Comparison of ENCODE assay signal across 9 cellular contexts in the genomic region with DNA sequence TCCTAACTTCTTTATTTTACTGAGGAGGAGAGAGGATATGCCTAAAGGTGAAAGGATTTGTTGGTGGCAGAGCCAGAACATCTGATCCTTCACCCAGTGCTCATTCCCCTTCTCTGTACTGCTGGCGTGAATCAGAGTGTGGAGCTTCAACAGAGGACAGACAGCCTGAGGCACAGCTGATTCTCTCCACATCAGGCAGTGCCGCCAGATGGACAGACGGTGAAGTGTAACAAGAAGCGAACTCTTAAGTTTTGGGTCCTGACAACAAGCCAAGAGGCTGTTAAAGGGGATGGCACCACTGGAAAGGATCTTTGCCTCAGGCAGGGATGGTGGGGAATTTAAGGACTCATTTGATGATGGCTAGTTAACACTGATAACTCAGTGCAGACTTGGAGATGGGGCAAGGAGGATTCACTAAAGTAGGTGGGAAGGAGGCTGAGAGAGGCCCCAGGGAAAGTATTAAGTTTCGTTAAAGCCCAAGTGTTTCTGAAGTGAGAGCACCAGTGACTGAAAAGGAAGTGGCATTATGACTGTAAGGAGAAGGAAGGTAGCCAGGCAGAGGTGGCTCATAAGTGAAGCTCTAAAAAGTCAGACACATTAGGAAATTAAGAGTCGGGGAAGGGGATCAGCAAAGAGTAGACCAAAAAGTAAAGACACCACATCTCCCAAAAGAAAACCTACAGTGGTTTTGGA.
DNase-seq lines count a peak whose midpoint lies in the region; ATAC-seq and TF ChIP-seq lines count a peak whose summit lies in the region.
"Had no signal": no experiment of that assay in that cellular context is flagged by ENCODE, and none has a peak within 500 bp of the region (broad histone marks: within the 10 kb centered on the region; RNA-seq: fewer than 3 reads in every experiment).

No MANE protein-coding gene starts in this region.

- no peaks in the 10 kb centered on the region for H3K27me3 ChIP-seq in endodermal cell (ENCODE audit: control insufficient read depth, insufficient read depth, low read length, poor library complexity, severe bottlenecking)

- POLR2A ChIA-PET in MCF 10A (lab: Yijun Ruan, JAX) = no interaction called here

- DNase-seq in NCI-H1417 (lab: John Stamatoyannopoulos, UW) (peak in 2 of 3 experiments; percentile 19 to 49), NCI-H1417 treated with DMSO at 0.1 percent for 48 hours (lab: John Stamatoyannopoulos, UW) (no peak), MV-4-11 (lab: John Stamatoyannopoulos, UW) (peak; percentile 46), endodermal cell (peak; percentile 80), MCF 10A (ENCODE audit: unreplicated experiment) (no peak)
- DNase-seq in stimulated activated effector memory CD8-positive, alpha-beta T cell treated with anti-CD3 and anti-CD28 coated beads, Interleukin-12 subunit alpha, Interleukin-12 subunit beta, amount 100 ng/mL, for 72 hours (ENCODE audit: low spot score in 2 of 2) = peak in 1 of 2 donors; percentile 57

- H3K36me3 Mint-ChIP-seq in endodermal cell (ENCODE audit: low read depth) = no peaks in the 10 kb centered on the region
- peaks cover 16% of the 10 kb centered on the region for H3K36me3 Mint-ChIP-seq in stimulated activated effector memory CD8-positive, alpha-beta T cell treated with anti-CD3 and anti-CD28 coated beads, Interleukin-12 subunit alpha, Interleukin-12 subunit beta, amount 100 ng/mL, for 72 hours
- peaks cover 6% of the 10 kb centered on the region for H3K36me3 Mint-ChIP-seq in MCF 10A (ENCODE audit: insufficient read depth, unreplicated experiment)

- ATAC-seq in GM21390 (IDR thresholded peaks at IDR 0.05; ENCODE audit: unreplicated experiment) (peak; percentile 73), HG03457 (IDR thresholded peaks at IDR 0.05; ENCODE audit: unreplicated experiment) (no peak)
- peak; percentile 97 for ATAC-seq in stimulated activated effector memory CD8-positive, alpha-beta T cell treated with anti-CD3 and anti-CD28 coated beads, Interleukin-12 subunit alpha, Interleukin-12 subunit beta, amount 100 ng/mL, for 72 hours

- H3K4me1 Mint-ChIP-seq in endodermal cell (no peaks in the 10 kb centered on the region), MCF 10A (ENCODE audit: insufficient read depth, unreplicated experiment) (peaks cover 9% of the 10 kb centered on the region)
- H3K4me1 Mint-ChIP-seq in stimulated activated effector memory CD8-positive, alpha-beta T cell treated with anti-CD3 and anti-CD28 coated beads, Interleukin-12 subunit alpha, Interleukin-12 subunit beta, amount 100 ng/mL, for 72 hours = no peaks in the 10 kb centered on the region

- no peaks in the 10 kb centered on the region for H3K4me1 ChIP-seq in endodermal cell (ENCODE audit: control insufficient read depth, insufficient read depth, low read length)

- H3K4me3 ChIP-seq in endodermal cell (ENCODE audit: low read length) = no peak overlapping the region

- TF ChIP-seq CTCF in endodermal cell (conservative IDR thresholded peaks at IDR 0.05) (peak; percentile 61), MCF 10A (IDR thresholded peaks at IDR 0.05; ENCODE audit: unreplicated experiment) (no peak)

- H3K27ac ChIP-seq in endodermal cell (ENCODE audit: low read depth, low read length) = no peak overlapping the region

- H3K36me3 ChIP-seq in endodermal cell (ENCODE audit: control insufficient read depth, insufficient read depth, low read length) = no peaks in the 10 kb centered on the region

- intact Hi-C loops in MCF 10A (cut with micrococcal nuclease) = no loop called here

- H3K27me3 Mint-ChIP-seq in endodermal cell (ENCODE audit: insufficient read depth) (no peaks in the 10 kb centered on the region), MCF 10A (ENCODE audit: insufficient read depth, unreplicated experiment) (no peaks in the 10 kb centered on the region)

- H3K27ac Mint-ChIP-seq in endodermal cell (no peak overlapping the region), MCF 10A (ENCODE audit: low read depth, unreplicated experiment) (no peak overlapping the region)
- no peak overlapping the region for H3K27ac Mint-ChIP-seq in stimulated activated effector memory CD8-positive, alpha-beta T cell treated with anti-CD3 and anti-CD28 coated beads, Interleukin-12 subunit alpha, Interleukin-12 subunit beta, amount 100 ng/mL, for 72 hours
- H3K27ac Mint-ChIP-seq: T-helper 1 cell treated with Interleukin-12 subunit alpha and Interleukin-12 subunit beta and Interleukin-4 antibody, amounts not matched to agents 30 μg/mL and 1 μg/mL, for 36 hours had no signal

- BruUV-seq in MCF 10A (replicated peaks; lab: Mats Ljungman, UMichigan) = no TSS peak

- H3K9ac ChIP-seq in endodermal cell (ENCODE audit: extremely low read depth, low read length, poor library complexity, severe bottlenecking) = no peak overlapping the region

- H3K9me3 ChIP-seq in endodermal cell (ENCODE audit: control insufficient read depth, low read length) = no peaks in the 10 kb centered on the region

- WGBS in endodermal cell (ENCODE audit: insufficient coverage in 1 of 2, insufficient read length in 1 of 2), 2 experiments = 72 to 75% methylated on average over 5 to 6 of the region's 6 CpGs

- H3K9me3 Mint-ChIP-seq in endodermal cell (no peaks in the 10 kb centered on the region), MCF 10A (ENCODE audit: unreplicated experiment) (no peaks in the 10 kb centered on the region)
- no peaks in the 10 kb centered on the region for H3K9me3 Mint-ChIP-seq in stimulated activated effector memory CD8-positive, alpha-beta T cell treated with anti-CD3 and anti-CD28 coated beads, Interleukin-12 subunit alpha, Interleukin-12 subunit beta, amount 100 ng/mL, for 72 hours
- H3K9me3 Mint-ChIP-seq: T-helper 1 cell treated with Interleukin-12 subunit alpha and Interleukin-12 subunit beta and Interleukin-4 antibody, amounts not matched to agents 30 μg/mL and 1 μg/mL, for 36 hours had no signal

- CTCF ChIA-PET in MCF 10A (lab: Yijun Ruan, JAX) = interaction anchor here (0.7 to 4.2 kb wide), 6 partner anchors 20 to 85 kb away, joined by 3 to 25 read pairs (median 4); no protein-coding TSS in a partner anchor

- no peak overlapping the region for H3K4me3 Mint-ChIP-seq in endodermal cell
- no peak overlapping the region for H3K4me3 Mint-ChIP-seq in stimulated activated effector memory CD8-positive, alpha-beta T cell treated with anti-CD3 and anti-CD28 coated beads, Interleukin-12 subunit alpha, Interleukin-12 subunit beta, amount 100 ng/mL, for 72 hours
- H3K4me3 Mint-ChIP-seq in MCF 10A (ENCODE audit: unreplicated experiment) = no peak overlapping the region
- H3K4me3 Mint-ChIP-seq: T-helper 1 cell treated with Interleukin-12 subunit alpha and Interleukin-12 subunit beta and Interleukin-4 antibody, amounts not matched to agents 30 μg/mL and 1 μg/mL, for 36 hours had no signal

Comparison
In these comparisons a context has a peak if more than half of its experiments do, and no peak if none do; other contexts are left out.
1. DNase-seq: peak in NCI-H1417 (2 of 3), MV-4-11 (single experiment) and endodermal cell (single experiment); none in NCI-H1417 treated with DMSO at 0.1 percent for 48 hours (single experiment) and MCF 10A (single experiment).